ENCODE assay signal across 24 cellular contexts in genomic region chr3:62379206-62379834, GRCh38.
A peak's percentile ranks its signal among the peaks of the same experiment; 100 is the strongest.
DNase-seq lines count a peak whose midpoint lies in the region; ATAC-seq and TF ChIP-seq lines count a peak whose summit lies in the region.
"Had no signal": no experiment of that assay in that cellular context is flagged by ENCODE, and none has a peak within 500 bp of the region (broad histone marks: within the 10 kb centered on the region; RNA-seq: fewer than 3 reads in every experiment).

No MANE protein-coding gene starts in this region.

- H3K9ac ChIP-seq in iPS-15b (ENCODE audit: low read depth, low read length) = no peak overlapping the region

- ATAC-seq in SK-N-SH treated with all-trans-retinoic acid at 6 μM for 48 hours = peak; percentile 13; the same call in 2 of the 3 replicates
- ATAC-seq: left lobe of liver; natural killer cell treated with Interleukin-12 subunit alpha and Interleukin-12 subunit beta and Interleukin-15 and Interleukin-18, amount 100 ng/mL, for 72 hours had no signal

- DNase-seq in COLO668 (lab: John Stamatoyannopoulos, UW; ENCODE audit: unreplicated experiment) (peak; percentile 11), GM13977 (ENCODE audit: low spot score) (peak; percentile 12), SIG-M5 (lab: John Stamatoyannopoulos, UW) (no peak), GF-D8 (lab: John Stamatoyannopoulos, UW) (no peak)
- DNase-seq in stimulated activated CD8-positive, alpha-beta memory T cell treated with anti-CD3 and anti-CD28 coated beads, Interleukin-4, amount 100 ng/mL, for 48 hours = no peak
- DNase-seq: activated B cell treated with CpG ODN at 0.5 μM for 24 hours; activated CD4-positive, alpha-beta memory T cell treated with anti-CD3 and anti-CD28 coated beads for 36 hours; activated naive CD4-positive, alpha-beta T cell treated with anti-CD3 and anti-CD28 coated beads for 36 hours; activated T-cell treated with anti-CD3 and anti-CD28 coated beads, Interleukin-2, amount 50 U/mL, for 1 hour; DND-41; effector CD8-positive, alpha-beta T cell; HCEC 1CT; NCI-H1048; NCI-H510A treated with DMSO at 0.1 percent for 48 hours; PC-9; SJCRH30; stimulated activated CD4-positive, alpha-beta T cell treated with anti-CD3 and anti-CD28 coated beads, Interleukin-1b, Interleukin-23, amount 100 ng/mL, for 48 hours; stimulated activated naive CD4-positive, alpha-beta T cell treated with Interleukin-2 at 50 U/mL for 16 hours had no signal

- H3K4me1 ChIP-seq in iPS-15b (ENCODE audit: control insufficient read depth, insufficient read depth, low read length) = peaks cover 34% of the 10 kb centered on the region
- H3K4me1 ChIP-seq: ascending aorta, SJCRH30 had no signal

- in situ Hi-C loops in GM13977 (cut with MboI; ENCODE audit: low pct_unique_long_range_greater_than_20kb, low sequenced_read_pairs, unreplicated experiment) = no loop called here

- no peaks in the 10 kb centered on the region for H3K9me3 ChIP-seq in iPS-15b (ENCODE audit: control insufficient read depth, insufficient read depth, low read length)
- H3K9me3 ChIP-seq: ascending aorta, SJCRH30, tibial nerve had no signal

- no peak for TF ChIP-seq CTCF in GM13977 (IDR thresholded peaks at IDR 0.05; ENCODE audit: extremely low read depth, insufficient read depth, missing control alignments)

- H3K36me3 ChIP-seq in iPS-15b (ENCODE audit: control insufficient read depth, insufficient read depth, low read length) = no peaks in the 10 kb centered on the region
- H3K36me3 ChIP-seq: ascending aorta, SJCRH30, tibial nerve had no signal

- H3K4me3 ChIP-seq in iPS-15b (ENCODE audit: low read depth, low read length) = peak overlapping the region; percentile 26
- H3K4me3 ChIP-seq: ascending aorta, PC-9, SJCRH30, tibial nerve had no signal

- peaks cover 91% of the 10 kb centered on the region for H3K27me3 ChIP-seq in iPS-15b (ENCODE audit: control insufficient read depth, insufficient read depth, low read length)
- H3K27me3 ChIP-seq: SJCRH30 had no signal

TF ChIP-seq in SK-N-SH treated with all-trans-retinoic acid at 6 μM for 48 hours, 23 proteins besides CTCF, POLR2A, EP300 and RAD21:
- TF ChIP-seq TSHZ2 (CRISPR knock-in tag; IDR thresholded peaks at IDR 0.05) (no peak), RARB (CRISPR knock-in tag; IDR thresholded peaks at IDR 0.05) (no peak), PATZ1 (CRISPR knock-in tag; IDR thresholded peaks at IDR 0.05; ENCODE audit: borderline replicate concordance) (no peak), TOX (CRISPR knock-in tag; IDR thresholded peaks at IDR 0.05; ENCODE audit: borderline replicate concordance) (no peak), SNAI2 (CRISPR knock-in tag; IDR thresholded peaks at IDR 0.05) (no peak), ZNF70 (CRISPR knock-in tag; IDR thresholded peaks at IDR 0.05) (no peak), ZNF565 (CRISPR knock-in tag; conservative IDR thresholded peaks at IDR 0.05; ENCODE audit: low read depth) (no peak)

Comparison
In these comparisons a context has a peak if more than half of its experiments do, and no peak if none do; other contexts are left out.
1. DNase-seq: peak in COLO668 (single experiment) and GM13977 (single experiment); none in SIG-M5 (single experiment), stimulated activated CD8-positive, alpha-beta memory T cell treated with anti-CD3 and anti-CD28 coated beads, Interleukin-4, amount 100 ng/mL, for 48 hours (single experiment) and GF-D8 (single experiment).